1 cellular context compared by ENCODE assay signal in genomic region chr3:183698318-183698731, GRCh38.
TF ChIP-seq lines count a peak whose summit lies in the region.

No MANE protein-coding gene starts in this region.

TF ChIP-seq in GM23338, 12 proteins besides CTCF, POLR2A, EP300 and RAD21 (continued from another document):
- TF ChIP-seq ZNF462 (CRISPR knock-in tag; IDR thresholded peaks at IDR 0.05): no peak
- no peak for TF ChIP-seq POLR2AphosphoS5 (IDR thresholded peaks at IDR 0.05; ENCODE audit: low read depth)
- TF ChIP-seq, protein P1, sequence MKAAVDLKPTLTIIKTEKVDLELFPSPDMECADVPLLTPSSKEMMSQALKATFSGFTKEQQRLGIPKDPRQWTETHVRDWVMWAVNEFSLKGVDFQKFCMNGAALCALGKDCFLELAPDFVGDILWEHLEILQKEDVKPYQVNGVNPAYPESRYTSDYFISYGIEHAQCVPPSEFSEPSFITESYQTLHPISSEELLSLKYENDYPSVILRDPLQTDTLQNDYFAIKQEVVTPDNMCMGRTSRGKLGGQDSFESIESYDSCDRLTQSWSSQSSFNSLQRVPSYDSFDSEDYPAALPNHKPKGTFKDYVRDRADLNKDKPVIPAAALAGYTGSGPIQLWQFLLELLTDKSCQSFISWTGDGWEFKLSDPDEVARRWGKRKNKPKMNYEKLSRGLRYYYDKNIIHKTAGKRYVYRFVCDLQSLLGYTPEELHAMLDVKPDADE (IDR thresholded peaks at IDR 0.05): no peak
- no peak for TF ChIP-seq STAT1 (IDR thresholded peaks at IDR 0.05; ENCODE audit: unreplicated experiment)
- TF ChIP-seq ZNF331 (CRISPR knock-in tag; IDR thresholded peaks at IDR 0.05; ENCODE audit: low read depth): no peak
